ENCODE assay signal across 2 cellular contexts in the genomic region with DNA sequence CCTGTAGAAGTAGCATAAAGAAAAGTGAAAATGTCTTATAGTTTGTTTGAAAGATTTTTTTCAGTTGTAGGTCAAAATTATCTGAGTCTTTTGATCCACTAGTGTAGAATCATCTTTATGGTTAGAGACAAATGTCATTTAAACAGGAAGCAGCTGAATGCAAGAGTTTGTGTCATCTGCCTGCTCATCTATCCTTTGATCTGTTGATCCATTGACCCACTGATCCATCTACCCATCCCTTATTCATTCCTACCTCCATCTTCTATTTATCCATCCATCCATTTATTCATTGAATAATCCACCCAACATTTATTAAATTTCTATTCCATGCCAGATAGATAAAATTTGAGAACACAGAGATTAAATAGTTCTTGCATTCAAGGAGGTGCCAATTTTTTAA.
TF ChIP-seq lines count a peak whose summit lies in the region.

No MANE protein-coding gene starts in this region.

TF ChIP-seq in HepG2, 621 proteins besides CTCF, POLR2A, EP300 and RAD21 (continues in another document):
- no peak for TF ChIP-seq NFRKB (IDR thresholded peaks at IDR 0.05)
- peak; percentile 75 for TF ChIP-seq TCF7 (IDR thresholded peaks at IDR 0.05; ENCODE audit: low read depth)
- TF ChIP-seq PHF5A (CRISPR knock-in tag; IDR thresholded peaks at IDR 0.05; ENCODE audit: low read depth, unreplicated experiment) = no peak
- TF ChIP-seq, protein P1, sequence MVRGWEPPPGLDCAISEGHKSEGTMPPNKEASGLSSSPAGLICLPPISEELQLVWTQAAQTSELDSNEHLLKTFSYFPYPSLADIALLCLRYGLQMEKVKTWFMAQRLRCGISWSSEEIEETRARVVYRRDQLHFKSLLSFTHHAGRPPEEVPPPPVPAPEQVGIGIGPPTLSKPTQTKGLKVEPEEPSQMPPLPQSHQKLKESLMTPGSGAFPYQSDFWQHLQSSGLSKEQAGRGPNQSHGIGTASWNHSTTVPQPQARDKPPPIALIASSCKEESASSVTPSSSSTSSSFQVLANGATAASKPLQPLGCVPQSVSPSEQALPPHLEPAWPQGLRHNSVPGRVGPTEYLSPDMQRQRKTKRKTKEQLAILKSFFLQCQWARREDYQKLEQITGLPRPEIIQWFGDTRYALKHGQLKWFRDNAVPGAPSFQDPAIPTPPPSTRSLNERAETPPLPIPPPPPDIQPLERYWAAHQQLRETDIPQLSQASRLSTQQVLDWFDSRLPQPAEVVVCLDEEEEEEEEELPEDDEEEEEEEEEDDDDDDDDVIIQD (CRISPR knock-in tag; IDR thresholded peaks at IDR 0.05; ENCODE audit: low read depth) = peak; percentile 22; the same call in 1 of the 2 replicates
- TF ChIP-seq ZNF644 (CRISPR knock-in tag; IDR thresholded peaks at IDR 0.05; ENCODE audit: low read depth) = peak; percentile 34; the same call in 1 of the 2 replicates
- peak; percentile 63; the same call in 1 of the 2 replicates for TF ChIP-seq ETV5 (CRISPR knock-in tag; IDR thresholded peaks at IDR 0.05; ENCODE audit: borderline replicate concordance)
- peak; percentile 51 for TF ChIP-seq ARID5B (CRISPR knock-in tag; IDR thresholded peaks at IDR 0.05)
- 0 out of 2 replicates have a peak, but pooled peaks have one; percentile 33 for TF ChIP-seq ELF3 (CRISPR knock-in tag; IDR thresholded peaks at IDR 0.05)
- TF ChIP-seq MIER2 (CRISPR knock-in tag; IDR thresholded peaks at IDR 0.05) = no peak
- TF ChIP-seq, protein P2, sequence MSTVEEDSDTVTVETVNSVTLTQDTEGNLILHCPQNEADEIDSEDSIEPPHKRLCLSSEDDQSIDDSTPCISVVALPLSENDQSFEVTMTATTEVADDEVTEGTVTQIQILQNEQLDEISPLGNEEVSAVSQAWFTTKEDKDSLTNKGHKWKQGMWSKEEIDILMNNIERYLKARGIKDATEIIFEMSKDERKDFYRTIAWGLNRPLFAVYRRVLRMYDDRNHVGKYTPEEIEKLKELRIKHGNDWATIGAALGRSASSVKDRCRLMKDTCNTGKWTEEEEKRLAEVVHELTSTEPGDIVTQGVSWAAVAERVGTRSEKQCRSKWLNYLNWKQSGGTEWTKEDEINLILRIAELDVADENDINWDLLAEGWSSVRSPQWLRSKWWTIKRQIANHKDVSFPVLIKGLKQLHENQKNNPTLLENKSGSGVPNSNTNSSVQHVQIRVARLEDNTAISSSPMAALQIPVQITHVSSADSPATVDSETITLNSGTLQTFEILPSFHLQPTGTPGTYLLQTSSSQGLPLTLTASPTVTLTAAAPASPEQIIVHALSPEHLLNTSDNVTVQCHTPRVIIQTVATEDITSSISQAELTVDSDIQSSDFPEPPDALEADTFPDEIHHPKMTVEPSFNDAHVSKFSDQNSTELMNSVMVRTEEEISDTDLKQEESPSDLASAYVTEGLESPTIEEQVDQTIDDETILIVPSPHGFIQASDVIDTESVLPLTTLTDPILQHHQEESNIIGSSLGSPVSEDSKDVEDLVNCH (CRISPR knock-in tag; IDR thresholded peaks at IDR 0.05) = no peak
- TF ChIP-seq RARG (CRISPR knock-in tag; IDR thresholded peaks at IDR 0.05; ENCODE audit: low read depth) = no peak
- TF ChIP-seq NCOA2 (CRISPR knock-in tag; IDR thresholded peaks at IDR 0.05) = 0 out of 2 replicates have a peak, but pooled peaks have one; percentile 21
- TF ChIP-seq CREB1 (IDR thresholded peaks at IDR 0.05) = no peak
- TF ChIP-seq CREB1 (CRISPR knock-in tag; IDR thresholded peaks at IDR 0.05) = peak; percentile 28; the same call in 1 of the 2 replicates
- TF ChIP-seq SAP130 (CRISPR knock-in tag; IDR thresholded peaks at IDR 0.05; ENCODE audit: low read depth) = peak; percentile 38; the same call in 1 of the 2 replicates
- TF ChIP-seq, protein P3, sequence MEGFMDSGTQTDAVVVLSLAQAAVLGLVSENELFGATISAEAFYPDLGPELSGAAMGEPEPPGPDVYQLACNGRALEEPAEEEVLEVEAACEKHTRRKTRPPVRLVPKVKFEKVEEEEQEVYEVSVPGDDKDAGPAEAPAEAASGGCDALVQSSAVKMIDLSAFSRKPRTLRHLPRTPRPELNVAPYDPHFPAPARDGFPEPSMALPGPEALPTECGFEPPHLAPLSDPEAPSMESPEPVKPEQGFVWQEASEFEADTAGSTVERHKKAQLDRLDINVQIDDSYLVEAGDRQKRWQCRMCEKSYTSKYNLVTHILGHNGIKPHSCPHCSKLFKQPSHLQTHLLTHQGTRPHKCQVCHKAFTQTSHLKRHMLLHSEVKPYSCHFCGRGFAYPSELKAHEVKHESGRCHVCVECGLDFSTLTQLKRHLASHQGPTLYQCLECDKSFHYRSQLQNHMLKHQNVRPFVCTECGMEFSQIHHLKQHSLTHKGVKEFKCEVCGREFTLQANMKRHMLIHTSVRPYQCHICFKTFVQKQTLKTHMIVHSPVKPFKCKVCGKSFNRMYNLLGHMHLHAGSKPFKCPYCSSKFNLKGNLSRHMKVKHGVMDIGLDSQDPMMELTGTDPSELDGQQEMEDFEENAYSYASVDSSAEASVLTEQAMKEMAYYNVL (CRISPR knock-in tag; IDR thresholded peaks at IDR 0.05; ENCODE audit: borderline replicate concordance) = peak; percentile 93
- no peak for TF ChIP-seq ZNF350 (CRISPR knock-in tag; IDR thresholded peaks at IDR 0.05; ENCODE audit: borderline replicate concordance, low read depth)
- TF ChIP-seq ARHGAP35 (CRISPR knock-in tag; IDR thresholded peaks at IDR 0.05; ENCODE audit: borderline replicate concordance) = no peak
- no peak for TF ChIP-seq PRPF4 (IDR thresholded peaks at IDR 0.05; ENCODE audit: low read depth, low read length, poor library complexity, severe bottlenecking)

TF ChIP-seq in A549, 52 proteins besides CTCF, POLR2A, EP300 and RAD21:
- TF ChIP-seq MAFK (IDR thresholded peaks at IDR 0.05; ENCODE audit: partially characterized antibody) (no peak), ZC3H11A (IDR thresholded peaks at IDR 0.05) (no peak), CHD4 (IDR thresholded peaks at IDR 0.05; ENCODE audit: borderline replicate concordance) (no peak), TFCP2L1 (CRISPR knock-in tag; IDR thresholded peaks at IDR 0.05) (no peak), MYC (IDR thresholded peaks at IDR 0.05; ENCODE audit: borderline replicate concordance, low read length) (no peak), SREBF2 (IDR thresholded peaks at IDR 0.05) (no peak), FOSL2 (IDR thresholded peaks at IDR 0.05) (no peak), FOSL2 (CRISPR knock-in tag; IDR thresholded peaks at IDR 0.05) (no peak), ZSCAN20 (CRISPR knock-in tag; IDR thresholded peaks at IDR 0.05) (no peak), MAZ (IDR thresholded peaks at IDR 0.05; ENCODE audit: borderline replicate concordance, low read depth, low read length) (no peak), SMC3 (IDR thresholded peaks at IDR 0.05) (no peak), RNF2 (IDR thresholded peaks at IDR 0.05; ENCODE audit: borderline replicate concordance, low read depth) (no peak), ATOH8 (CRISPR knock-in tag; IDR thresholded peaks at IDR 0.05; ENCODE audit: low read depth) (no peak), USF2 (IDR thresholded peaks at IDR 0.05) (no peak), ZNF302 (CRISPR knock-in tag; IDR thresholded peaks at IDR 0.05) (no peak), NFE2L2 (conservative IDR thresholded peaks at IDR 0.05; ENCODE audit: low read length) (no peak), JUN (IDR thresholded peaks at IDR 0.05) (no peak)
- TF ChIP-seq, protein P4, sequence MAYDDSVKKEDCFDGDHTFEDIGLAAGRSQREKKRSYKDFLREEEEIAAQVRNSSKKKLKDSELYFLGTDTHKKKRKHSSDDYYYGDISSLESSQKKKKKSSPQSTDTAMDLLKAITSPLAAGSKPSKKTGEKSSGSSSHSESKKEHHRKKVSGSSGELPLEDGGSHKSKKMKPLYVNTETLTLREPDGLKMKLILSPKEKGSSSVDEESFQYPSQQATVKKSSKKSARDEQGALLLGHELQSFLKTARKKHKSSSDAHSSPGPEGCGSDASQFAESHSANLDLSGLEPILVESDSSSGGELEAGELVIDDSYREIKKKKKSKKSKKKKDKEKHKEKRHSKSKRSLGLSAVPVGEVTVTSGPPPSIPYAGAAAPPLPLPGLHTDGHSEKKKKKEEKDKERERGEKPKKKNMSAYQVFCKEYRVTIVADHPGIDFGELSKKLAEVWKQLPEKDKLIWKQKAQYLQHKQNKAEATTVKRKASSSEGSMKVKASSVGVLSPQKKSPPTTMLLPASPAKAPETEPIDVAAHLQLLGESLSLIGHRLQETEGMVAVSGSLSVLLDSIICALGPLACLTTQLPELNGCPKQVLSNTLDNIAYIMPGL (CRISPR knock-in tag; IDR thresholded peaks at IDR 0.05; ENCODE audit: borderline replicate concordance) = no peak
- TF ChIP-seq, protein P5, sequence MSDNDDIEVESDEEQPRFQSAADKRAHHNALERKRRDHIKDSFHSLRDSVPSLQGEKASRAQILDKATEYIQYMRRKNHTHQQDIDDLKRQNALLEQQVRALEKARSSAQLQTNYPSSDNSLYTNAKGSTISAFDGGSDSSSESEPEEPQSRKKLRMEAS (IDR thresholded peaks at IDR 0.05) = no peak
- TF ChIP-seq, protein P6, sequence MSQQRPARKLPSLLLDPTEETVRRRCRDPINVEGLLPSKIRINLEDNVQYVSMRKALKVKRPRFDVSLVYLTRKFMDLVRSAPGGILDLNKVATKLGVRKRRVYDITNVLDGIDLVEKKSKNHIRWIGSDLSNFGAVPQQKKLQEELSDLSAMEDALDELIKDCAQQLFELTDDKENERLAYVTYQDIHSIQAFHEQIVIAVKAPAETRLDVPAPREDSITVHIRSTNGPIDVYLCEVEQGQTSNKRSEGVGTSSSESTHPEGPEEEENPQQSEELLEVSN (IDR thresholded peaks at IDR 0.05; ENCODE audit: borderline replicate concordance, low read depth) = no peak
